ENCODE assay signal across 17 cellular contexts in the genomic region with DNA sequence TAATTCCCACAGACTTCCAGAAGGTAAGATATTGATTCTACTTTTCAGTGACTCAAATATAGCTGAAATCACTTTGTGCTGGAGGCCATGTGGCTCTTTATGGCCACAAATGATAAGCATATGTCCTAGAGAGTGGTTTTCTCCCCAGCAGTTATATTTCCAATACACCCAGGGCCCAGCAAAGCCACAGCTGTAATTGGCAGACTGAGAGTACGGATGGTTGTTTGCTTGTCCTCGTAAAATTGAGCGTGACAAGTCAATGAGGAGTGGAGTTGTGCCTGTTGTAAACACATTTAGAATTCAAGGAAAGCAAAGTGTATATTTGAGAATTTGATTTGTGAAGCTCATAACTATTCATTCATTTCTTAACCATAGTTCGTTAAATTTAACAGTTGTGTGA.
"Had no signal": no experiment of that assay in that cellular context is flagged by ENCODE, and none has a peak within 500 bp of the region (broad histone marks: within the 10 kb centered on the region; RNA-seq: fewer than 3 reads in every experiment).

No MANE protein-coding gene starts in this region.

- H3K9me3 ChIP-seq: adrenal gland, breast epithelium, thyroid gland had no signal

- H3K36me3 Mint-ChIP-seq: activated naive CD4-positive, alpha-beta T cell treated with anti-CD3 and anti-CD28 coated beads, Interleukin-2, amount 50 U/mL, for 72 hours; naive thymus-derived CD4-positive, alpha-beta T cell; neural progenitor cell had no signal

- H3K36me3 ChIP-seq: adrenal gland, breast epithelium, neural progenitor cell, thyroid gland had no signal

- DNase-seq: activated CD4-positive, CD25-positive, alpha-beta regulatory T cell treated with anti-CD3 and anti-CD28 coated beads, Interleukin-2, amount 50 U/mL, for 72 hours; activated CD8-positive, alpha-beta memory T cell treated with anti-CD3 and anti-CD28 coated beads for 24 hours; activated CD8-positive, alpha-beta memory T cell treated with anti-CD3 and anti-CD28 coated beads, Interleukin-2, amount 50 U/mL, for 48 hours; activated gamma-delta T cell; activated T-cell treated with anti-CD3 and anti-CD28 coated beads, Interleukin-2, amount 50 U/mL, for 48 hours; adrenal gland; cortex of kidney; mesenchymal stem cell; naive thymus-derived CD4-positive, alpha-beta T cell; stimulated activated CD8-positive, alpha-beta memory T cell treated with anti-CD3 and anti-CD28 coated beads, Interleukin-4, amount 100 ng/mL, for 48 hours; stimulated activated naive CD4-positive, alpha-beta T cell treated with Interleukin-2 at 50 U/mL for 16 hours; thyroid gland had no signal

- H3K4me3 Mint-ChIP-seq: naive thymus-derived CD4-positive, alpha-beta T cell; neural progenitor cell had no signal

- H3K27ac Mint-ChIP-seq: activated naive CD4-positive, alpha-beta T cell treated with anti-CD3 and anti-CD28 coated beads, Interleukin-2, amount 50 U/mL, for 72 hours; naive thymus-derived CD4-positive, alpha-beta T cell; neural progenitor cell; progenitor cell of endocrine pancreas had no signal

- ATAC-seq: activated naive CD4-positive, alpha-beta T cell treated with anti-CD3 and anti-CD28 coated beads, Interleukin-2, amount 50 U/mL, for 72 hours; esophagus mucosa; naive thymus-derived CD4-positive, alpha-beta T cell had no signal

- H3K27me3 ChIP-seq: adrenal gland, neural progenitor cell, thyroid gland had no signal

- H3K4me3 ChIP-seq: adrenal gland, breast epithelium, neural progenitor cell, thyroid gland had no signal

- H3K4me1 Mint-ChIP-seq: naive thymus-derived CD4-positive, alpha-beta T cell; neural progenitor cell had no signal

- H3K27ac ChIP-seq: adrenal gland, breast epithelium, neural progenitor cell, thyroid gland had no signal

- H3K4me1 ChIP-seq: adrenal gland, breast epithelium, neural progenitor cell, thyroid gland had no signal
